ENCODE assay signal across 18 cellular contexts in the genomic region with DNA sequence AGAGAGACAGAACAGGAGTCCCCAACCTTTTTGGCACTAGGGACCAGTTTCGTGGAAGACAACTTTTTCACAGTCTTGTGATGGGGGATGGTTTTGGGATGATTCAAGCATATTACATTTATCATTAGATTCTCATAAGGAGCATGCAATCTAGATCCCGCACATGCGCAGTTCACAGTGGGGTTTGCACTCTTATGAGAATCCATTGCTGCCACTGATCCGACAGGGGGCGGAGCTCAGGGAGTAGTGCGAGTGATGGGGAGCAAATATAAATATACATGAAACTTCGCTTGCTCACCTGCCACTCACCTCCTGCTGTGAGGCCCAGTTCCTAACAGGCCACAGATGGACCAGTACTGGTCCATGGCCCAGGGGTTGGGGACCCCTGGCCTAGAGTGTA. TPM values are rescaled to one million over a fixed set of nuclear protein-coding genes. Genes with fewer than 3 reads are reported as not detected.
DNase-seq lines count a peak whose midpoint lies in the region; ATAC-seq, FAIRE-seq and TF ChIP-seq lines count a peak whose summit lies in the region.
"Had no signal": no experiment of that assay in that cellular context is flagged by ENCODE, and none has a peak within 500 bp of the region (broad histone marks: within the 10 kb centered on the region; RNA-seq: fewer than 3 reads in every experiment).

No MANE protein-coding gene starts in this region.

- no peak overlapping the region for H3K27ac Mint-ChIP-seq in GM23338
- H3K27ac Mint-ChIP-seq: CD4-positive, alpha-beta memory T cell had no signal

- H2AFZ ChIP-seq in GM23338 (no peak overlapping the region), OCI-LY7 (ENCODE audit: low read length) (no peak overlapping the region), K562 (ENCODE audit: low read depth, low read length) (no peak overlapping the region)

- H3K9me3 ChIP-seq in OCI-LY7 (ENCODE audit: low read length) (no peaks in the 10 kb centered on the region), K562 (replicated peaks; ENCODE audit: control insufficient read depth, insufficient read depth, low read depth, low read length) (no peaks in the 10 kb centered on the region), tibial nerve (no peaks in the 10 kb centered on the region)

- WGBS in K562 (ENCODE audit: insufficient coverage, low coverage, missing lambda C conversion rate) = 52% methylated on average over 7 of the region's 7 CpGs
- 89% methylated on average over 7 of the region's 7 CpGs for WGBS in tibial nerve, 2 donors

- 0 out of 3 replicates have a peak, but pooled peaks cover 2% of the 10 kb centered on the region for H3K4me1 Mint-ChIP-seq in GM23338

- peaks cover 5% of the 10 kb centered on the region for H3K27me3 Mint-ChIP-seq in GM23338 (ENCODE audit: insufficient read depth, low read depth, poor library complexity)

- no peak overlapping the region for H3K4me3 Mint-ChIP-seq in GM23338
- H3K4me3 Mint-ChIP-seq: CD4-positive, alpha-beta memory T cell had no signal

- no peak overlapping the region for H3K9ac ChIP-seq in K562 (ENCODE audit: insufficient read depth in 1 of 2, low read depth in 2 of 2, low read length in 2 of 2)

- H3K27me3 ChIP-seq in GM23338 (ENCODE audit: insufficient read depth) = no peaks in the 10 kb centered on the region
- no peaks in the 10 kb centered on the region for H3K27me3 ChIP-seq in K562 (ENCODE audit: control insufficient read depth in 2 of 2, insufficient read depth in 2 of 2, low read length in 2 of 2)
- no peaks in the 10 kb centered on the region for H3K27me3 ChIP-seq in tibial nerve

- BruUV-seq in OCI-LY7 (replicated peaks; lab: Mats Ljungman, UMichigan) (no TSS peak), K562 (replicated peaks; lab: Mats Ljungman, UMichigan) (no TSS peak)

- DNase-seq in GM23338 (ENCODE audit: low spot score) (no peak), OCI-LY7 (ENCODE audit: low spot score) (no peak), K562 (ENCODE audit: extremely low read depth in 1 of 4, low spot score in 3 of 4) (peak in 1 of 4 experiments; percentile 43), NCI-H2029 treated with DMSO at 0.1 percent for 48 hours (lab: John Stamatoyannopoulos, UW) (no peak), UCSD-AML1 (lab: John Stamatoyannopoulos, UW; ENCODE audit: unreplicated experiment) (no peak), tibial nerve (ENCODE audit: low spot score in 2 of 2) (no peak)
- DNase-seq: C1 segment of cervical spinal cord; Calu3; CD4-positive, alpha-beta memory T cell; COR-L47; DMS53; DND-41; H7 had no signal

- H3K36me3 Mint-ChIP-seq in GM23338 (ENCODE audit: low read depth) = no peaks in the 10 kb centered on the region
- H3K36me3 Mint-ChIP-seq: CD4-positive, alpha-beta memory T cell had no signal

- H3K9me2 ChIP-seq in GM23338 (ENCODE audit: insufficient read depth) (no peaks in the 10 kb centered on the region), OCI-LY7 (ENCODE audit: insufficient read depth, low read length) (no peaks in the 10 kb centered on the region)

- POLR2A ChIA-PET in OCI-LY7 (lab: Charles Lee) = interaction anchor here (1.3 to 1.4 kb wide), 2 partner anchors 17 to 19 kb away, joined by 4 to 6 read pairs; a partner anchor contains a TSS
- POLR2A ChIA-PET in K562 (lab: Yijun Ruan, JAX) = no interaction called here

- H3K4me2 ChIP-seq in GM23338 = no peak overlapping the region
- H3K4me2 ChIP-seq in OCI-LY7 (ENCODE audit: low read length) = no peak overlapping the region
- no peak overlapping the region for H3K4me2 ChIP-seq in K562 (ENCODE audit: insufficient read depth, low read length)

- H4K20me1 ChIP-seq in GM23338 (replicated peaks; ENCODE audit: insufficient read depth) (no peaks in the 10 kb centered on the region), OCI-LY7 (ENCODE audit: insufficient read depth, low read length) (no peaks in the 10 kb centered on the region), K562 (replicated peaks; ENCODE audit: control insufficient read depth, insufficient read depth, low read length) (no peaks in the 10 kb centered on the region)

- intact Hi-C loops in OCI-LY7 (cut with micrococcal nuclease; ENCODE audit: unreplicated experiment) (loop anchor here (5.0 kb wide), 2 partner anchors 116 to 231 kb away; no protein-coding TSS in a partner anchor), K562 (cut with micrococcal nuclease) (no loop called here)

- TF ChIP-seq CTCF in GM23338 (conservative IDR thresholded peaks at IDR 0.05; ENCODE audit: low read depth in 2 of 2) = peak; percentile 11 to 15; a peak in 1 of 4 replicates
- 0 out of 2 replicates have a peak, but pooled peaks have one; percentile 18 for TF ChIP-seq CTCF in OCI-LY7 (conservative IDR thresholded peaks at IDR 0.05; ENCODE audit: low read length)
- no peak for TF ChIP-seq CTCF in K562 (IDR thresholded peaks at IDR 0.05 in 2 of 3, conservative IDR thresholded peaks at IDR 0.05 in 1 of 3; ENCODE audit: insufficient read depth in 2 of 3, low read depth in 1 of 3, low read length in 3 of 3)
- no peak for TF ChIP-seq CTCF in tibial nerve (IDR thresholded peaks at IDR 0.05)

- CTCF ChIA-PET in OCI-LY7 (lab: Charles Lee; ENCODE audit: unreplicated experiment) = no interaction called here
- CTCF ChIA-PET in K562 (lab: Yijun Ruan, JAX; ENCODE audit: low intra/inter-chr PET ratio) = no interaction called here

- H3K36me3 ChIP-seq in GM23338 (ENCODE audit: insufficient read depth) = no peaks in the 10 kb centered on the region
- H3K36me3 ChIP-seq in OCI-LY7 (ENCODE audit: insufficient read depth, low read length) = no peaks in the 10 kb centered on the region
- H3K36me3 ChIP-seq in K562 (ENCODE audit: control insufficient read depth, insufficient read depth, low read length) = no peaks in the 10 kb centered on the region
- H3K36me3 ChIP-seq in tibial nerve = no peaks in the 10 kb centered on the region

- no peaks in the 10 kb centered on the region for H3K9me1 ChIP-seq in K562 (ENCODE audit: control insufficient read depth, insufficient read depth, low read length)

- in situ Hi-C loops in K562 (cut with MboI) = loop anchor here (10.0 to 25.0 kb wide), 2 partner anchors 303 to 879 kb away; a partner anchor contains a TSS

- H3K27ac ChIP-seq in GM23338 (ENCODE audit: low read depth) = no peak overlapping the region
- H3K27ac ChIP-seq in OCI-LY7 (ENCODE audit: low read depth, low read length, poor library complexity, severe bottlenecking) = no peak overlapping the region
- no peak overlapping the region for H3K27ac ChIP-seq in K562 (ENCODE audit: extremely low read depth, low read depth, low read length)
- no peak overlapping the region for H3K27ac ChIP-seq in tibial nerve

- ATAC-seq in GM23338 = no peak
- no peak for ATAC-seq in K562

- no peaks in the 10 kb centered on the region for H3K79me2 ChIP-seq in GM23338 (replicated peaks; ENCODE audit: insufficient read depth)
- H3K79me2 ChIP-seq in OCI-LY7 (ENCODE audit: insufficient read depth, low read depth, low read length) = no peaks in the 10 kb centered on the region
- H3K79me2 ChIP-seq in K562 (ENCODE audit: control insufficient read depth, insufficient read depth, low read length) = no peaks in the 10 kb centered on the region

- H3K9me3 Mint-ChIP-seq in GM23338 = peaks cover 2% of the 10 kb centered on the region; the same call in 2 of the 3 replicates

- H3K4me1 ChIP-seq in GM23338 (ENCODE audit: insufficient read depth) = no peaks in the 10 kb centered on the region
- peaks cover 18% of the 10 kb centered on the region for H3K4me1 ChIP-seq in OCI-LY7 (ENCODE audit: insufficient read depth, low read length, poor library complexity, severe bottlenecking)
- peaks cover 3% of the 10 kb centered on the region in 2 experiments; a peak in 3 of 5 replicates for H3K4me1 ChIP-seq in K562 (replicated peaks in 1 of 2; ENCODE audit: control insufficient read depth in 2 of 2, insufficient read depth in 2 of 2, low read length in 2 of 2)
- peaks cover 0 to 10% (median 0%) of the 10 kb centered on the region in 4 donors for H3K4me1 ChIP-seq in tibial nerve

- TF ChIP-seq POLR2A in K562 (conservative IDR thresholded peaks at IDR 0.05) (no peak), tibial nerve (IDR thresholded peaks at IDR 0.05) (no peak)

- no peak for FAIRE-seq in K562 (lab: Jason Lieb, UNC)
- FAIRE-seq: G401.6, GM12892, H1 had no signal

- H3F3A ChIP-seq in GM23338 (replicated peaks; ENCODE audit: low read depth) = no peaks in the 10 kb centered on the region

- H3K4me3 ChIP-seq in GM23338 = no peak overlapping the region
- no peak overlapping the region for H3K4me3 ChIP-seq in OCI-LY7 (ENCODE audit: low read depth, low read length, poor library complexity, severe bottlenecking)
- H3K4me3 ChIP-seq in K562 = no peak overlapping the region
- H3K4me3 ChIP-seq in tibial nerve = no peak overlapping the region

- TF ChIP-seq RAD21 in K562 (CRISPR knock-in tag; conservative IDR thresholded peaks at IDR 0.05 in 1 of 2, IDR thresholded peaks at IDR 0.05 in 1 of 2) = no peak

- TF ChIP-seq EP300 in K562 (IDR thresholded peaks at IDR 0.05; ENCODE audit: low read length) (no peak), tibial nerve (IDR thresholded peaks at IDR 0.05) (no peak)

RNA-seq across cellular contexts. Expression of a gene that starts 14.2 kb away (rescaled TPM):
- 3.0 and 6.2 TPM in 2 replicates for total RNA-seq in GM23338 (2014; rRNA removed; shearing (Covaris generic))
- polyA plus RNA-seq in GM23338 (2016; fragmentation: Nextera tagmentation; extraction: Ambion mirVana) (17.5 and 18.4 TPM in 2 replicates), K562 (2011; rRNA removed) (1.3 and 2.3 TPM in 2 replicates), K562 (2014; fragmentation: Illumina TruSeq; extraction: Trizol) (5.5 and 7.2 TPM in 2 replicates), K562 (2014; fragmentation: Nextera tagmentation; extraction: Ambion mirVana) (10 to 100 TPM; 21.8 to 26.8 TPM), K562 (2014; rRNA removed) (4.9 and 7.1 TPM in 2 replicates)
- not detected in 2 replicates for total RNA-seq in OCI-LY7 (2014; rRNA removed; shearing (Covaris generic))
- total RNA-seq in OCI-LY7 (2022) (not detected in 2 replicates), K562 (2014; rRNA removed) (3.0 and 9.1 TPM in 2 replicates), K562 (2014; rRNA removed; fragmentation: Illumina TruSeq; extraction: Trizol) (5.9 and 8.9 TPM in 2 replicates), K562 (2015; rRNA removed; fragmentation: Illumina TruSeq; extraction: Trizol) (8.2 and 9.1 TPM in 2 replicates), K562 (2021) (8.1 and 8.4 TPM in 2 replicates), tibial nerve (1 to 10 TPM in 2 of 4 donors, not detected in 2; 3.8 to 6.3 TPM)
- total RNA-seq in K562 (2011; cell fraction: chromatin; rRNA removed; ENCODE audit: low replicate concordance) = 1.6 TPM in 1 of 2 replicates, not detected in the other
- total RNA-seq in K562 (2011; cell fraction: nucleolus; rRNA removed) = 1.3 and 3.2 TPM in 2 replicates
- total RNA-seq in K562 (2011; cell fraction: nucleoplasm; rRNA removed) = 3.0 TPM in 1 of 2 replicates, not detected in the other
- polyA plus RNA-seq in K562 (2011; cell fraction: cytosol; rRNA removed) = 0.91 and 3.8 TPM in 2 replicates
- 1.4 TPM in 1 of 2 replicates, not detected in the other for polyA plus RNA-seq in K562 (2011; cell fraction: nucleus; rRNA removed)
- 1.5 and 7.1 TPM in 2 replicates for polyA plus RNA-seq in K562 (2012)
- polyA minus RNA-seq in K562 (2011; rRNA and poly(A)+ RNA removed) = 1.8 TPM in 1 of 2 replicates, not detected in the other
- polyA minus RNA-seq in K562 (2011; cell fraction: cytosol; rRNA and poly(A)+ RNA removed) = not detected in 2 replicates
- polyA minus RNA-seq in K562 (2011; cell fraction: nucleus; rRNA and poly(A)+ RNA removed) = not detected in 2 replicates
- total RNA-seq: Calu3; CD4-positive, alpha-beta memory T cell had no signal
- polyA plus RNA-seq: CD4-positive, alpha-beta memory T cell had no signal

RNA-seq across cellular contexts. Expression of a gene that starts 19.1 kb away (rescaled TPM):
- total RNA-seq in GM23338 (2014; rRNA removed; shearing (Covaris generic)) = 59.8 and 80.8 TPM in 2 replicates
- polyA plus RNA-seq in GM23338 (2016; fragmentation: Nextera tagmentation; extraction: Ambion mirVana) = 23.2 and 24.9 TPM in 2 replicates
- total RNA-seq in OCI-LY7 (2014; rRNA removed; shearing (Covaris generic)) = 15.0 and 15.8 TPM in 2 replicates
- 27.8 and 30.5 TPM in 2 replicates for total RNA-seq in OCI-LY7 (2022)
- total RNA-seq in K562 (2011; cell fraction: chromatin; rRNA removed; ENCODE audit: low replicate concordance) = 47.3 and 47.4 TPM in 2 replicates
- 26.8 and 28.3 TPM in 2 replicates for total RNA-seq in K562 (2011; cell fraction: nucleolus; rRNA removed)
- total RNA-seq in K562 (2011; cell fraction: nucleoplasm; rRNA removed) = 37.8 and 39.5 TPM in 2 replicates
- 5.8 and 9.1 TPM in 2 replicates for total RNA-seq in K562 (2014; rRNA removed)
- total RNA-seq in K562 (2014; rRNA removed; fragmentation: Illumina TruSeq; extraction: Trizol) = 7.7 and 8.3 TPM in 2 replicates
- 9.5 and 10.4 TPM in 2 replicates for total RNA-seq in K562 (2015; rRNA removed; fragmentation: Illumina TruSeq; extraction: Trizol)
- 13.7 and 14.3 TPM in 2 replicates for total RNA-seq in K562 (2021)
- polyA plus RNA-seq in K562 (2011; rRNA removed) = 8.5 and 12.3 TPM in 2 replicates
- polyA plus RNA-seq in K562 (2011; cell fraction: cytosol; rRNA removed) = 10.5 and 17.5 TPM in 2 replicates
- polyA plus RNA-seq in K562 (2011; cell fraction: nucleus; rRNA removed) = 5.7 and 6.4 TPM in 2 replicates
- 9.7 and 26.7 TPM in 2 replicates for polyA plus RNA-seq in K562 (2012)
- polyA plus RNA-seq in K562 (2014; fragmentation: Illumina TruSeq; extraction: Trizol) = 11.8 and 12.1 TPM in 2 replicates
- 1 to 10 TPM; 2.4 to 2.6 TPM for polyA plus RNA-seq in K562 (2014; fragmentation: Nextera tagmentation; extraction: Ambion mirVana)
- 8.4 and 9.5 TPM in 2 replicates for polyA plus RNA-seq in K562 (2014; rRNA removed)
- 15.6 and 28.2 TPM in 2 replicates for polyA minus RNA-seq in K562 (2011; rRNA and poly(A)+ RNA removed)
- 11.2 and 13.2 TPM in 2 replicates for polyA minus RNA-seq in K562 (2011; cell fraction: cytosol; rRNA and poly(A)+ RNA removed)
- polyA minus RNA-seq in K562 (2011; cell fraction: nucleus; rRNA and poly(A)+ RNA removed) = 3.8 and 5.5 TPM in 2 replicates
- total RNA-seq in tibial nerve = 10 to 100 TPM; 43.2 to 59.7 (median 49.8) TPM

RNA-seq across cellular contexts. Expression of a gene that starts 55.7 kb away (rescaled TPM):
- not detected in 2 replicates for total RNA-seq in GM23338 (2014; rRNA removed; shearing (Covaris generic))
- polyA plus RNA-seq in GM23338 (2016; fragmentation: Nextera tagmentation; extraction: Ambion mirVana) (not detected in 2 replicates), K562 (2011; rRNA removed) (1.1 and 3.6 TPM in 2 replicates), K562 (2014; fragmentation: Illumina TruSeq; extraction: Trizol) (1.0 TPM in 2 replicates), K562 (2014; fragmentation: Nextera tagmentation; extraction: Ambion mirVana) (under 1 TPM in 1 of 2 experiments, not detected in 1; 0.85 TPM), K562 (2014; rRNA removed) (0.77 and 1.3 TPM in 2 replicates)
- not detected in 2 replicates for total RNA-seq in OCI-LY7 (2014; rRNA removed; shearing (Covaris generic))
- total RNA-seq in OCI-LY7 (2022) (not detected in 2 replicates), K562 (2014; rRNA removed) (0.45 and 1.0 TPM in 2 replicates), K562 (2014; rRNA removed; fragmentation: Illumina TruSeq; extraction: Trizol) (0.38 and 0.58 TPM in 2 replicates), K562 (2015; rRNA removed; fragmentation: Illumina TruSeq; extraction: Trizol) (1.8 TPM in 2 replicates), K562 (2021) (0.45 and 0.80 TPM in 2 replicates), tibial nerve (not detected)
- 2.5 TPM in 1 of 2 replicates, not detected in the other for total RNA-seq in K562 (2011; cell fraction: chromatin; rRNA removed; ENCODE audit: low replicate concordance)
- 2.9 and 3.2 TPM in 2 replicates for total RNA-seq in K562 (2011; cell fraction: nucleolus; rRNA removed)
- 2.6 TPM in 1 of 2 replicates, not detected in the other for total RNA-seq in K562 (2011; cell fraction: nucleoplasm; rRNA removed)
- polyA plus RNA-seq in K562 (2011; cell fraction: cytosol; rRNA removed) = 1.7 and 10.5 TPM in 2 replicates
- polyA plus RNA-seq in K562 (2011; cell fraction: nucleus; rRNA removed) = 2.2 TPM in 1 of 2 replicates, not detected in the other
- 0.92 and 1.1 TPM in 2 replicates for polyA plus RNA-seq in K562 (2012)
- 0.42 and 2.8 TPM in 2 replicates for polyA minus RNA-seq in K562 (2011; rRNA and poly(A)+ RNA removed)
- not detected in 2 replicates for polyA minus RNA-seq in K562 (2011; cell fraction: cytosol; rRNA and poly(A)+ RNA removed)
- polyA minus RNA-seq in K562 (2011; cell fraction: nucleus; rRNA and poly(A)+ RNA removed) = not detected in 2 replicates
- total RNA-seq: A673; CD4-positive, alpha-beta memory T cell; H1; H7 had no signal
- polyA plus RNA-seq: BJ; CD4-positive, alpha-beta memory T cell; H1 had no signal

Comparison
In these comparisons a context has a peak if more than half of its experiments do, and no peak if none do; other contexts are left out.
1. CTCF ChIP-seq: peak in GM23338 (2 of 2) and OCI-LY7 (single experiment); none in K562 (0 of 3) and tibial nerve (0 of 5).